ENCODE assay signal across 11 cellular contexts in genomic region chr3:196948442-196949365, GRCh38. TPM values are rescaled to one million over a fixed set of nuclear protein-coding genes. Genes with fewer than 3 reads are reported as not detected.
A peak's percentile ranks its signal among the peaks of the same experiment; 100 is the strongest.
DNase-seq lines count a peak whose midpoint lies in the region; ATAC-seq and TF ChIP-seq lines count a peak whose summit lies in the region.
"Had no signal": no experiment of that assay in that cellular context is flagged by ENCODE, and none has a peak within 500 bp of the region (broad histone marks: within the 10 kb centered on the region; RNA-seq: fewer than 3 reads in every experiment).

No MANE protein-coding gene starts in this region.

- no peaks in the 10 kb centered on the region for H3K9me3 Mint-ChIP-seq in natural killer cell treated with Interleukin-12 subunit alpha and Interleukin-12 subunit beta and Interleukin-15 and Interleukin-18, amount 100 ng/mL, for 72 hours
- H3K9me3 Mint-ChIP-seq in natural killer cell, result no peaks in the 10 kb centered on the region

- H3K4me3 Mint-ChIP-seq in natural killer cell treated with Interleukin-12 subunit alpha and Interleukin-12 subunit beta and Interleukin-15 and Interleukin-18, amount 100 ng/mL, for 72 hours, result no peak overlapping the region
- no peak overlapping the region for H3K4me3 Mint-ChIP-seq in natural killer cell

- H3K27ac ChIP-seq in Panc1 (ENCODE audit: low read length) (no peak overlapping the region), foreskin keratinocyte (no peak overlapping the region)
- H3K27ac ChIP-seq: BLaER1 treated with 17β-estradiol and CSF1 and Interleukin-3, amounts not matched to agents 10 nM and 100 nM; heart left ventricle had no signal

- H3K4me3 ChIP-seq in Panc1 (ENCODE audit: low read depth in 2 of 2, low read length in 2 of 2), result no peak overlapping the region
- H3K4me3 ChIP-seq: BLaER1 treated with 17β-estradiol and CSF1 and Interleukin-3, amounts not matched to agents 10 nM and 100 nM; heart left ventricle had no signal

- no peak for DNase-seq in natural killer cell treated with Interleukin-12 subunit alpha and Interleukin-12 subunit beta and Interleukin-15 and Interleukin-18, amount 100 ng/mL, for 72 hours (ENCODE audit: low spot score)
- DNase-seq in natural killer cell (no peak), Panc1 (ENCODE audit: low read depth, low spot score) (no peak), foreskin keratinocyte (no peak), activated T-cell treated with anti-CD3 and anti-CD28 coated beads for 4 hours (no peak), germinal center (ENCODE audit: low spot score) (no peak), GM20000 (ENCODE audit: low spot score) (no peak)
- DNase-seq in stimulated activated CD4-positive, alpha-beta T cell treated with anti-CD3 and anti-CD28 coated beads, Interleukin-2, amount 100 ng/mL, for 48 hours, result no peak
- DNase-seq: heart left ventricle; stimulated activated naive CD4-positive, alpha-beta T cell treated with Interleukin-2 at 50 U/mL for 16 hours had no signal

- H3K27ac Mint-ChIP-seq in natural killer cell treated with Interleukin-12 subunit alpha and Interleukin-12 subunit beta and Interleukin-15 and Interleukin-18, amount 100 ng/mL, for 72 hours, result no peak overlapping the region
- no peak overlapping the region for H3K27ac Mint-ChIP-seq in natural killer cell

- in situ Hi-C loops in Panc1 (cut with HindIII; ENCODE audit: low pct_unique_long_range_greater_than_20kb, low sequenced_read_pairs), result no loop called here

- TF ChIP-seq CTCF in natural killer cell (IDR thresholded peaks at IDR 0.05), result no peak
- TF ChIP-seq CTCF in Panc1 (IDR thresholded peaks at IDR 0.05), result no peak; the same call in 1 of the 2 replicates
- peak; percentile 44 for TF ChIP-seq CTCF in foreskin keratinocyte (conservative IDR thresholded peaks at IDR 0.05)
- TF ChIP-seq CTCF in GM20000 (IDR thresholded peaks at IDR 0.05; ENCODE audit: extremely low read depth, missing control alignments), result no peak

- H3K27me3 Mint-ChIP-seq in natural killer cell treated with Interleukin-12 subunit alpha and Interleukin-12 subunit beta and Interleukin-15 and Interleukin-18, amount 100 ng/mL, for 72 hours, result no peaks in the 10 kb centered on the region
- no peaks in the 10 kb centered on the region for H3K27me3 Mint-ChIP-seq in natural killer cell (ENCODE audit: low read depth in 2 of 2)

- intact Hi-C loops in natural killer cell (cut with micrococcal nuclease) (no loop called here), Panc1 (cut with micrococcal nuclease; ENCODE audit: unreplicated experiment) (no loop called here)

- H3K36me3 ChIP-seq in Panc1 (ENCODE audit: control insufficient read depth, insufficient read depth, low read length), result no peaks in the 10 kb centered on the region

- H3K4me1 Mint-ChIP-seq in natural killer cell treated with Interleukin-12 subunit alpha and Interleukin-12 subunit beta and Interleukin-15 and Interleukin-18, amount 100 ng/mL, for 72 hours (ENCODE audit: low read depth in 2 of 2), result peaks cover 0 to 14% of the 10 kb centered on the region in 2 donors
- H3K4me1 Mint-ChIP-seq in natural killer cell, result peaks cover under 1 to 11% of the 10 kb centered on the region in 2 donors

- H3K36me3 Mint-ChIP-seq in natural killer cell treated with Interleukin-12 subunit alpha and Interleukin-12 subunit beta and Interleukin-15 and Interleukin-18, amount 100 ng/mL, for 72 hours, result no peaks in the 10 kb centered on the region
- H3K36me3 Mint-ChIP-seq in natural killer cell, result no peaks in the 10 kb centered on the region

- no peaks in the 10 kb centered on the region for H3K27me3 ChIP-seq in Panc1 (ENCODE audit: control insufficient read depth, insufficient read depth, low read length)
- no peaks in the 10 kb centered on the region for H3K27me3 ChIP-seq in foreskin keratinocyte
- H3K27me3 ChIP-seq: BLaER1 treated with 17β-estradiol and CSF1 and Interleukin-3, amounts not matched to agents 10 nM and 100 nM; heart left ventricle had no signal

- BruUV-seq in Panc1 (replicated peaks; lab: Mats Ljungman, UMichigan), result no TSS peak

- CTCF ChIA-PET in Panc1 (lab: Charles Lee), result interaction anchor here (0.7 to 0.8 kb wide), 2 partner anchors 162 to 347 kb away, joined by 3 to 20 read pairs; no protein-coding TSS in a partner anchor

- POLR2A ChIA-PET in Panc1 (lab: Charles Lee), result no interaction called here

- no peaks in the 10 kb centered on the region for H3K9me3 ChIP-seq in Panc1 (ENCODE audit: control insufficient read depth, insufficient read depth, low read depth, low read length)
- H3K9me3 ChIP-seq: BLaER1 treated with 17β-estradiol and CSF1 and Interleukin-3, amounts not matched to agents 10 nM and 100 nM; heart left ventricle had no signal

- H3K4me1 ChIP-seq in Panc1 (ENCODE audit: control insufficient read depth, insufficient read depth, low read length) (0 out of 2 replicates have a peak, but pooled peaks cover 2% of the 10 kb centered on the region), foreskin keratinocyte (no peaks in the 10 kb centered on the region)

- peak; percentile 22 to 36 for ATAC-seq in natural killer cell treated with Interleukin-12 subunit alpha and Interleukin-12 subunit beta and Interleukin-15 and Interleukin-18, amount 100 ng/mL, for 72 hours
- no peak for ATAC-seq in natural killer cell
- ATAC-seq in Panc1, result peak; percentile 71
- peak; percentile 49 for ATAC-seq in foreskin keratinocyte

RNA-seq across cellular contexts. Expression of gene NCBP2, which starts 6.4 kb away (rescaled TPM):
- 10 to 100 TPM; 78.1 to 82.8 TPM for total RNA-seq in natural killer cell treated with Interleukin-12 subunit alpha and Interleukin-12 subunit beta and Interleukin-15 and Interleukin-18, amount 100 ng/mL, for 72 hours
- 10 to 100 TPM; 32.3 to 44.1 (median 37.5) TPM for total RNA-seq in natural killer cell
- 122 TPM for total RNA-seq in Panc1 (2021; ENCODE audit: unreplicated experiment)
- polyA plus RNA-seq in Panc1 (2012; ENCODE audit: insufficient read length), result 133 TPM
- total RNA-seq in foreskin keratinocyte, result 59.5 and 64.7 TPM in 2 replicates
- 46.4 and 48.6 TPM in 2 replicates for polyA plus RNA-seq in foreskin keratinocyte

RNA-seq across cellular contexts. Expression of gene PIGZ, which starts 19.9 kb away (rescaled TPM):
- total RNA-seq in natural killer cell treated with Interleukin-12 subunit alpha and Interleukin-12 subunit beta and Interleukin-15 and Interleukin-18, amount 100 ng/mL, for 72 hours, result 1 to 10 TPM; 1.4 to 1.5 TPM
- 1 to 10 TPM; 2.2 to 2.3 (median 2.2) TPM for total RNA-seq in natural killer cell
- 6.3 TPM for total RNA-seq in Panc1 (2021; ENCODE audit: unreplicated experiment)
- 6.6 TPM for polyA plus RNA-seq in Panc1 (2012; ENCODE audit: insufficient read length)
- total RNA-seq in foreskin keratinocyte, result 1.0 and 1.6 TPM in 2 replicates
- polyA plus RNA-seq in foreskin keratinocyte, result 1.0 and 1.9 TPM in 2 replicates

Comparison
In these comparisons a context has a peak if more than half of its experiments do, and no peak if none do; other contexts are left out.
1. ATAC-seq: peak in natural killer cell treated with Interleukin-12 subunit alpha and Interleukin-12 subunit beta and Interleukin-15 and Interleukin-18, amount 100 ng/mL, for 72 hours (2 of 2), Panc1 (single experiment) and foreskin keratinocyte (single experiment); none in natural killer cell (0 of 3).